ENCODE assay signal across 1 cellular context in the genomic region with DNA sequence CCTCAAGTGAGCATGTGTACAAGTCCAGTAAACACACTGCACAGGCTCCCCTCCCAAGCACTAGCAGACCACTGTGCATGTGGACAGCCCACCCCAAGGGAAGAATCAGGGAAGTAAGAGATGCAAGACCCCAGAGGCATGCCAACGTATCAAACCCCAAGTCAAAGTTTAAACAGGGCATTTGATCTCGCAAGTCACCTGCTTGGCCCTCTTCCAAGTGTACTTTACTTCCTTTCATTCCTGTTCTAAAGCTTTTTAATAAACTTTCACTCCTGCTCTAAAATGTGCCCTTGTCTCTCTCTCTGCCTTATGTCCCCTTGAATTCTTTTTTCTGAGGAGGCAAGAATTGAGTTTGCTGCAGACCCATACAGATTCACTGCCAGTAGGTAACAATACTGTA.
TF ChIP-seq lines count a peak whose summit lies in the region.

No MANE protein-coding gene starts in this region.

TF ChIP-seq in GM23338, 12 proteins besides CTCF, POLR2A, EP300 and RAD21 (continued from another document):
- TF ChIP-seq ZNF114 (CRISPR knock-in tag; IDR thresholded peaks at IDR 0.05) (no peak), NANOG (IDR thresholded peaks at IDR 0.05; ENCODE audit: borderline replicate concordance) (no peak)
